ENCODE assay signal across 29 cellular contexts in genomic region chr15:78041946-78042345, GRCh38. TPM values are rescaled to one million over a fixed set of nuclear protein-coding genes. Genes with fewer than 3 reads are reported as not detected.
A peak's percentile ranks its signal among the peaks of the same experiment; 100 is the strongest.
DNase-seq lines count a peak whose midpoint lies in the region; ATAC-seq and TF ChIP-seq lines count a peak whose summit lies in the region.
"Had no signal": no experiment of that assay in that cellular context is flagged by ENCODE, and none has a peak within 500 bp of the region (broad histone marks: within the 10 kb centered on the region; RNA-seq: fewer than 3 reads in every experiment).

No MANE protein-coding gene starts in this region.

- DNase-seq in activated CD8-positive, alpha-beta T cell treated with anti-CD3 and anti-CD28 coated beads, Interleukin-2, amount 10 ng/mL, durations not matched to agents 7 days and 5 days = no peak
- DNase-seq in activated CD8-positive, alpha-beta T cell treated with anti-CD3 and anti-CD28 coated beads for 36 hours = no peak
- no peak for DNase-seq in CD8-positive, alpha-beta T cell
- DNase-seq in nephron progenitor cell (no peak), neural progenitor cell (ENCODE audit: low spot score) (no peak), NCI-H524 (lab: John Stamatoyannopoulos, UW) (no peak), SHP77 (lab: John Stamatoyannopoulos, UW) (no peak)
- DNase-seq: activated CD4-positive, alpha-beta T cell treated with anti-CD3 and anti-CD28 coated beads, Interleukin-2, amount 10 ng/mL, durations not matched to agents 24 days and 14 days; AML-193; Caco-2; effector CD4-positive, alpha-beta T cell; H7; IMR-90; left lung; mesendoderm; NCI-H2029; NCI-H226; NCI-H774; RPMI8226; stimulated activated naive CD8-positive, alpha-beta T cell treated with anti-CD3 and anti-CD28 coated beads, Interleukin-15, Interleukin-2, amounts not matched to agents 100 U/mL and 50 U/mL, for 24 hours; T-helper 17 cell; thyroid gland had no signal

- H3K4me3 Mint-ChIP-seq in activated CD8-positive, alpha-beta T cell treated with anti-CD3 and anti-CD28 coated beads, Interleukin-2, amount 10 ng/mL, durations not matched to agents 7 days and 5 days = no peak overlapping the region
- no peak overlapping the region for H3K4me3 Mint-ChIP-seq in activated CD8-positive, alpha-beta T cell treated with anti-CD3 and anti-CD28 coated beads for 36 hours
- H3K4me3 Mint-ChIP-seq in CD8-positive, alpha-beta T cell = no peak overlapping the region
- H3K4me3 Mint-ChIP-seq in activated T-helper 17 cell treated with anti-CD3 and anti-CD28 coated beads, Interleukin-2, amount 50 U/mL, for 72 hours = peak overlapping the region; percentile 75
- no peak overlapping the region for H3K4me3 Mint-ChIP-seq in nephron progenitor cell
- no peak overlapping the region for H3K4me3 Mint-ChIP-seq in neural progenitor cell
- H3K4me3 Mint-ChIP-seq: activated CD4-positive, alpha-beta T cell treated with anti-CD3 and anti-CD28 coated beads, Interleukin-2, amount 10 ng/mL, durations not matched to agents 24 days and 14 days; brain had no signal

- no peak overlapping the region for H3K4me2 ChIP-seq in neural progenitor cell
- H3K4me2 ChIP-seq: A549 had no signal

- H3K36me3 Mint-ChIP-seq in activated CD8-positive, alpha-beta T cell treated with anti-CD3 and anti-CD28 coated beads, Interleukin-2, amount 10 ng/mL, durations not matched to agents 7 days and 5 days (ENCODE audit: low read depth) = peaks cover 75% of the 10 kb centered on the region
- H3K36me3 Mint-ChIP-seq in activated CD8-positive, alpha-beta T cell treated with anti-CD3 and anti-CD28 coated beads for 36 hours (ENCODE audit: low read depth) = peaks cover 44% of the 10 kb centered on the region
- H3K36me3 Mint-ChIP-seq in CD8-positive, alpha-beta T cell = peaks cover 56% of the 10 kb centered on the region
- H3K36me3 Mint-ChIP-seq in activated T-helper 17 cell treated with anti-CD3 and anti-CD28 coated beads, Interleukin-2, amount 50 U/mL, for 72 hours (ENCODE audit: low read depth) = peaks cover 77% of the 10 kb centered on the region
- H3K36me3 Mint-ChIP-seq in nephron progenitor cell (ENCODE audit: low read depth) (no peaks in the 10 kb centered on the region), neural progenitor cell (peaks cover 4% of the 10 kb centered on the region)

- H3K9me3 Mint-ChIP-seq in activated CD8-positive, alpha-beta T cell treated with anti-CD3 and anti-CD28 coated beads, Interleukin-2, amount 10 ng/mL, durations not matched to agents 7 days and 5 days (ENCODE audit: insufficient read depth) = no peaks in the 10 kb centered on the region
- no peaks in the 10 kb centered on the region for H3K9me3 Mint-ChIP-seq in activated CD8-positive, alpha-beta T cell treated with anti-CD3 and anti-CD28 coated beads for 36 hours
- H3K9me3 Mint-ChIP-seq in CD8-positive, alpha-beta T cell = no peaks in the 10 kb centered on the region
- H3K9me3 Mint-ChIP-seq in activated T-helper 17 cell treated with anti-CD3 and anti-CD28 coated beads, Interleukin-2, amount 50 U/mL, for 72 hours = no peaks in the 10 kb centered on the region
- H3K9me3 Mint-ChIP-seq in nephron progenitor cell (no peaks in the 10 kb centered on the region), neural progenitor cell (no peaks in the 10 kb centered on the region)
- H3K9me3 Mint-ChIP-seq: activated CD4-positive, alpha-beta T cell treated with anti-CD3 and anti-CD28 coated beads, Interleukin-2, amount 10 ng/mL, durations not matched to agents 24 days and 14 days; brain had no signal

- H4K20me1 ChIP-seq in neural progenitor cell (ENCODE audit: low read depth) = no peaks in the 10 kb centered on the region

- peaks cover 4% of the 10 kb centered on the region for H3K36me3 ChIP-seq in CD8-positive, alpha-beta T cell (ENCODE audit: insufficient read depth, low read length)
- no peaks in the 10 kb centered on the region for H3K36me3 ChIP-seq in neural progenitor cell

- no peaks in the 10 kb centered on the region for H3K9me3 ChIP-seq in CD8-positive, alpha-beta T cell (ENCODE audit: low read length)
- H3K9me3 ChIP-seq in neural progenitor cell (ENCODE audit: low read depth) = no peaks in the 10 kb centered on the region
- H3K9me3 ChIP-seq: A549, Caco-2, left lung, thyroid gland had no signal

- no peak for ATAC-seq in activated CD8-positive, alpha-beta T cell treated with anti-CD3 and anti-CD28 coated beads, Interleukin-2, amount 10 ng/mL, durations not matched to agents 7 days and 5 days
- ATAC-seq in activated CD8-positive, alpha-beta T cell treated with anti-CD3 and anti-CD28 coated beads for 36 hours = no peak
- ATAC-seq in CD8-positive, alpha-beta T cell = no peak
- ATAC-seq in activated T-helper 17 cell treated with anti-CD3 and anti-CD28 coated beads, Interleukin-2, amount 50 U/mL, for 72 hours (replicated peaks) = no peak
- ATAC-seq: A549; left lung; stimulated activated naive CD8-positive, alpha-beta T cell treated with anti-CD3 and anti-CD28 coated beads, Interleukin-15, Interleukin-2, amounts not matched to agents 100 U/mL and 50 U/mL, for 24 hours; T-helper 17 cell had no signal

- TF ChIP-seq CTCF in activated CD8-positive, alpha-beta T cell treated with anti-CD3 and anti-CD28 coated beads for 36 hours (IDR thresholded peaks at IDR 0.05) = no peak
- TF ChIP-seq CTCF in CD8-positive, alpha-beta T cell (IDR thresholded peaks at IDR 0.05) = no peak
- no peak for TF ChIP-seq CTCF in nephron progenitor cell (IDR thresholded peaks at IDR 0.05)
- TF ChIP-seq CTCF in neural progenitor cell (IDR thresholded peaks at IDR 0.05) = no peak

- H3K4me3 ChIP-seq in CD8-positive, alpha-beta T cell (ENCODE audit: low read depth, low read length) = no peak overlapping the region
- no peak overlapping the region for H3K4me3 ChIP-seq in neural progenitor cell
- H3K4me3 ChIP-seq: A549, left lung, thyroid gland had no signal

- H3K27ac ChIP-seq in CD8-positive, alpha-beta T cell (ENCODE audit: low read depth, low read length) = no peak overlapping the region
- no peak overlapping the region for H3K27ac ChIP-seq in neural progenitor cell
- H3K27ac ChIP-seq: A549, epithelial cell of prostate had no signal

- H3F3A ChIP-seq in neural progenitor cell (ENCODE audit: low read depth) = no peaks in the 10 kb centered on the region

- no peaks in the 10 kb centered on the region for H3K27me3 ChIP-seq in CD8-positive, alpha-beta T cell (ENCODE audit: insufficient read depth, low read length)
- H3K27me3 ChIP-seq in neural progenitor cell = no peaks in the 10 kb centered on the region
- H3K27me3 ChIP-seq: left lung, thyroid gland had no signal

- no peaks in the 10 kb centered on the region for H3K27me3 Mint-ChIP-seq in activated CD8-positive, alpha-beta T cell treated with anti-CD3 and anti-CD28 coated beads, Interleukin-2, amount 10 ng/mL, durations not matched to agents 7 days and 5 days (ENCODE audit: low read depth)
- H3K27me3 Mint-ChIP-seq in activated CD8-positive, alpha-beta T cell treated with anti-CD3 and anti-CD28 coated beads for 36 hours = no peaks in the 10 kb centered on the region
- H3K27me3 Mint-ChIP-seq in CD8-positive, alpha-beta T cell (ENCODE audit: low read depth) = no peaks in the 10 kb centered on the region
- no peaks in the 10 kb centered on the region for H3K27me3 Mint-ChIP-seq in activated T-helper 17 cell treated with anti-CD3 and anti-CD28 coated beads, Interleukin-2, amount 50 U/mL, for 72 hours
- H3K27me3 Mint-ChIP-seq in nephron progenitor cell (ENCODE audit: low read depth, poor library complexity) = peaks cover 7% of the 10 kb centered on the region
- peaks cover 3% of the 10 kb centered on the region for H3K27me3 Mint-ChIP-seq in neural progenitor cell (ENCODE audit: insufficient read depth, low read depth)
- H3K27me3 Mint-ChIP-seq: activated CD4-positive, alpha-beta T cell treated with anti-CD3 and anti-CD28 coated beads, Interleukin-2, amount 10 ng/mL, durations not matched to agents 24 days and 14 days; T-helper 17 cell had no signal

- POLR2A ChIA-PET in activated CD8-positive, alpha-beta T cell treated with anti-CD3 and anti-CD28 coated beads, Interleukin-2, amount 10 ng/mL, durations not matched to agents 7 days and 5 days (lab: Charles Lee) = no interaction called here
- POLR2A ChIA-PET in activated CD8-positive, alpha-beta T cell treated with anti-CD3 and anti-CD28 coated beads for 36 hours (lab: Charles Lee) = interaction anchor here (0.7 to 2.3 kb wide), 2 partner anchors 11 to 26 kb away, joined by 5 to 14 read pairs; no protein-coding TSS in a partner anchor
- POLR2A ChIA-PET in CD8-positive, alpha-beta T cell (lab: Charles Lee) = interaction anchor here (1.0 to 2.4 kb wide), 5 partner anchors 8 to 27 kb away, joined by 3 to 12 read pairs (median 3); no protein-coding TSS in a partner anchor

- peak overlapping the region; percentile 77 for H3K27ac Mint-ChIP-seq in activated CD8-positive, alpha-beta T cell treated with anti-CD3 and anti-CD28 coated beads, Interleukin-2, amount 10 ng/mL, durations not matched to agents 7 days and 5 days
- H3K27ac Mint-ChIP-seq in activated CD8-positive, alpha-beta T cell treated with anti-CD3 and anti-CD28 coated beads for 36 hours = no peak overlapping the region
- peak overlapping the region; percentile 77 for H3K27ac Mint-ChIP-seq in CD8-positive, alpha-beta T cell
- peak overlapping the region; percentile 92 for H3K27ac Mint-ChIP-seq in activated T-helper 17 cell treated with anti-CD3 and anti-CD28 coated beads, Interleukin-2, amount 50 U/mL, for 72 hours
- peak overlapping the region; percentile 67 for H3K27ac Mint-ChIP-seq in nephron progenitor cell
- H3K27ac Mint-ChIP-seq in neural progenitor cell = no peak overlapping the region
- H3K27ac Mint-ChIP-seq: brain, T-helper 17 cell had no signal

- no peak overlapping the region for H3K9ac ChIP-seq in neural progenitor cell

- intact Hi-C loops in activated CD8-positive, alpha-beta T cell treated with anti-CD3 and anti-CD28 coated beads for 36 hours (cut with micrococcal nuclease) = no loop called here
- intact Hi-C loops in CD8-positive, alpha-beta T cell (cut with DNase I, micrococcal nuclease) = no loop called here

- CTCF ChIA-PET in activated CD8-positive, alpha-beta T cell treated with anti-CD3 and anti-CD28 coated beads, Interleukin-2, amount 10 ng/mL, durations not matched to agents 7 days and 5 days (lab: Charles Lee) = interaction anchor here (0.8 to 21.0 kb wide), 10 partner anchors 8 to 82 kb away, joined by 3 to 305 read pairs (median 4); partner anchors contain the start of gene TBC1D2B
- CTCF ChIA-PET in activated CD8-positive, alpha-beta T cell treated with anti-CD3 and anti-CD28 coated beads for 36 hours (lab: Charles Lee) = interaction anchor here (0.8 to 3.4 kb wide), 6 partner anchors 8 to 66 kb away, joined by 3 to 16 read pairs (median 6); partner anchors contain the start of gene TBC1D2B
- CTCF ChIA-PET in CD8-positive, alpha-beta T cell (lab: Charles Lee) = interaction anchor here (0.6 to 3.2 kb wide), 9 partner anchors 7 to 72 kb away, joined by 3 to 17 read pairs (median 3); no protein-coding TSS in a partner anchor

- H2AFZ ChIP-seq in neural progenitor cell (replicated peaks) = no peak overlapping the region

- peaks cover 93% of the 10 kb centered on the region for H3K4me1 Mint-ChIP-seq in activated CD8-positive, alpha-beta T cell treated with anti-CD3 and anti-CD28 coated beads, Interleukin-2, amount 10 ng/mL, durations not matched to agents 7 days and 5 days (ENCODE audit: low read depth)
- H3K4me1 Mint-ChIP-seq in activated CD8-positive, alpha-beta T cell treated with anti-CD3 and anti-CD28 coated beads for 36 hours (ENCODE audit: low read depth) = peaks cover 91% of the 10 kb centered on the region
- H3K4me1 Mint-ChIP-seq in CD8-positive, alpha-beta T cell (ENCODE audit: low read depth) = peaks cover 90% of the 10 kb centered on the region
- peaks cover 77% of the 10 kb centered on the region for H3K4me1 Mint-ChIP-seq in activated T-helper 17 cell treated with anti-CD3 and anti-CD28 coated beads, Interleukin-2, amount 50 U/mL, for 72 hours
- H3K4me1 Mint-ChIP-seq in nephron progenitor cell = peaks cover 37% of the 10 kb centered on the region
- H3K4me1 Mint-ChIP-seq in neural progenitor cell = no peaks in the 10 kb centered on the region

- peaks cover 84% of the 10 kb centered on the region for H3K4me1 ChIP-seq in CD8-positive, alpha-beta T cell (ENCODE audit: insufficient read depth, low read length)
- H3K4me1 ChIP-seq in neural progenitor cell = no peaks in the 10 kb centered on the region
- H3K4me1 ChIP-seq: A549, Caco-2 had no signal

- no peaks in the 10 kb centered on the region for H3K79me2 ChIP-seq in neural progenitor cell (ENCODE audit: low read depth)

RNA-seq across cellular contexts. Expression of gene TBC1D2B, which starts 35.6 kb away (rescaled TPM):
- total RNA-seq in activated CD8-positive, alpha-beta T cell treated with anti-CD3 and anti-CD28 coated beads, Interleukin-2, amount 10 ng/mL, durations not matched to agents 7 days and 5 days = 100 to 1,000 TPM; 109 to 119 TPM
- 10 to 100 TPM; 62.9 to 65.7 TPM for total RNA-seq in activated CD8-positive, alpha-beta T cell treated with anti-CD3 and anti-CD28 coated beads for 36 hours
- 100 to 1,000 TPM in 1 of 2 experiments, 10 to 100 TPM in 1; 88.7 to 101 TPM for total RNA-seq in CD8-positive, alpha-beta T cell
- total RNA-seq in activated T-helper 17 cell treated with anti-CD3 and anti-CD28 coated beads, Interleukin-2, amount 50 U/mL, for 72 hours = 100 to 1,000 TPM in 1 of 2 donors, 10 to 100 TPM in 1; 86.1 to 109 TPM
- total RNA-seq in neural progenitor cell (ENCODE audit: low replicate concordance) = 11.7 and 18.6 TPM in 2 replicates

RNA-seq across cellular contexts. Expression of gene SH2D7, which starts 50.4 kb away (rescaled TPM):
- total RNA-seq in activated CD8-positive, alpha-beta T cell treated with anti-CD3 and anti-CD28 coated beads, Interleukin-2, amount 10 ng/mL, durations not matched to agents 7 days and 5 days = under 1 TPM; 0.29 to 0.31 TPM
- total RNA-seq in activated CD8-positive, alpha-beta T cell treated with anti-CD3 and anti-CD28 coated beads for 36 hours = not detected
- not detected for total RNA-seq in CD8-positive, alpha-beta T cell
- total RNA-seq in activated T-helper 17 cell treated with anti-CD3 and anti-CD28 coated beads, Interleukin-2, amount 50 U/mL, for 72 hours = not detected
- total RNA-seq in neural progenitor cell (ENCODE audit: low replicate concordance) = not detected in 2 replicates
- total RNA-seq: activated CD4-positive, alpha-beta T cell treated with anti-CD3 and anti-CD28 coated beads, Interleukin-2, amount 10 ng/mL, durations not matched to agents 24 days and 14 days; Caco-2; glomerular endothelial cell; H7; IMR-90; left lung; osteoblast; SK-MEL-5; T-helper 17 cell; thyroid gland had no signal

Comparison
In these comparisons a context has a peak if more than half of its experiments do, and no peak if none do; other contexts are left out.
1. H3K27ac Mint-ChIP-seq: peak in activated CD8-positive, alpha-beta T cell treated with anti-CD3 and anti-CD28 coated beads, Interleukin-2, amount 10 ng/mL, durations not matched to agents 7 days and 5 days (single experiment), CD8-positive, alpha-beta T cell (single experiment), activated T-helper 17 cell treated with anti-CD3 and anti-CD28 coated beads, Interleukin-2, amount 50 U/mL, for 72 hours (single experiment) and nephron progenitor cell (single experiment); none in activated CD8-positive, alpha-beta T cell treated with anti-CD3 and anti-CD28 coated beads for 36 hours (single experiment) and neural progenitor cell (single experiment).